In the genomic region with DNA sequence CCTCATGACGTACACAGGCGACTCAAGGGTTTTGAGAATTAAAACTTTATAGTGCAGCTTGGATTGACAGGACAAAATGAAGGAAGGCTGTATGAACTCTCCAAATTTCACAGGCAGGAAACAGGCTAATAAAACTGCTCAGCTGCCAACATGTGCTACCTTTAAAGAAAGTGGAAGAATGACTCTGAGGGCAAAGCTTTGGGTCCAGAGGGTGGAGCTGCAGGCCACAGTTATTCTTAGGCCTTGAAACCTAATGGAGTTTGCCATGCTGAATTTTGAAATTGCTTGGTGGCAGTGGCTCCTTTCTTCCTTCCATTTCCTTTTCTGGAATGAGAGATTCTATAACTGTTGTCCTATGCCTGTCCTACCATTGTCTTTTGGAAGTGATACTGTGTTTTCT, we compare ENCODE assay signal across 1 cellular context.
TF ChIP-seq lines count a peak whose summit lies in the region.

No MANE protein-coding gene starts in this region.

TF ChIP-seq in H1, 55 proteins besides CTCF, POLR2A, EP300 and RAD21 (continued from another document):
- TF ChIP-seq SAP30 (IDR thresholded peaks at IDR 0.05; ENCODE audit: insufficient read depth, insufficient replicate concordance, low read length): no peak
- TF ChIP-seq SUZ12 (IDR thresholded peaks at IDR 0.05; ENCODE audit: low read length): no peak
- no peak for TF ChIP-seq JUN (IDR thresholded peaks at IDR 0.05; ENCODE audit: low read depth, low read length)
- no peak for TF ChIP-seq PHF8 (conservative IDR thresholded peaks at IDR 0.05; ENCODE audit: low read depth, low read length)
- TF ChIP-seq ZNF274 (IDR thresholded peaks at IDR 0.05; ENCODE audit: borderline replicate concordance, extremely low read depth, low read length): no peak
- no peak for TF ChIP-seq NRF1 (IDR thresholded peaks at IDR 0.05; ENCODE audit: low read depth, low read length)
- no peak for TF ChIP-seq RNF2 (IDR thresholded peaks at IDR 0.05; ENCODE audit: borderline replicate concordance, low read depth, low read length, missing control alignments, poor library complexity, severe bottlenecking)
- no peak for TF ChIP-seq SP1 (IDR thresholded peaks at IDR 0.05; ENCODE audit: low read depth, low read length)
- TF ChIP-seq NANOG (IDR thresholded peaks at IDR 0.05; ENCODE audit: insufficient read depth, low read depth, low read length, poor library complexity, severe bottlenecking): no peak
- TF ChIP-seq ASH2L (IDR thresholded peaks at IDR 0.05; ENCODE audit: low read length): no peak
